Comparison of ENCODE assay signal across 24 cellular contexts in the genomic region with DNA sequence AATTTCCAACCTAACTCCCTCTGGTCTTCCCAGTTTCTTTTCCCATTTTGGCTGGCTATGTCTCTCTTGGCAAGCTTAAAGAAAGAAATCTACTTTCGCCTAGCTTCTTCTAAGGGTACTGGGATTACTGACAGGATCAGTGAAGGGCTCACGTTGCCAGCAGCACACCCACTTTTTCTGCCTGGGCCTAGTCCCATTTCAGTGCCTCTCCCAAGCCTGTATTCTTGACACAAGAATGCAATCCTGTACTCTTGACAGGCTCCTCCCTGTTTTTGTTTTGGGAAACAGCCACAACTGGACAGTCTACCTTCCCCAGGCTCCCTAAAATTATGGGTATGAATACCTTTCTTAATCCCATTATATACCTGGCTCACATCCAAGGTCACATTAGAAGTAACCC.
"Had no signal": no experiment of that assay in that cellular context is flagged by ENCODE, and none has a peak within 500 bp of the region (broad histone marks: within the 10 kb centered on the region; RNA-seq: fewer than 3 reads in every experiment).

No MANE protein-coding gene starts in this region.

- H3K36me3 ChIP-seq: gastroesophageal sphincter, spleen, thoracic aorta had no signal

- H3K9me3 ChIP-seq: body of pancreas, gastroesophageal sphincter, spleen, thoracic aorta had no signal

- DNase-seq: activated CD4-positive, alpha-beta T cell treated with anti-CD3 and anti-CD28 coated beads, Interleukin-2, amount 10 ng/mL, durations not matched to agents 7 days and 5 days; activated CD4-positive, CD25-positive, alpha-beta regulatory T cell treated with anti-CD3 and anti-CD28 coated beads, Interleukin-2, amount 50 U/mL, for 72 hours; activated CD8-positive, alpha-beta memory T cell treated with anti-CD3 and anti-CD28 coated beads, Interleukin-2, amount 10 ng/mL, durations not matched to agents 7 days and 5 days; activated CD8-positive, alpha-beta T cell treated with anti-CD3 and anti-CD28 coated beads for 36 hours; activated gamma-delta T cell treated with Interleukin-2 at 50 U/mL for 16 hours; activated T-cell treated with anti-CD3 and anti-CD28 coated beads for 4 hours; anterior cingulate cortex; body of pancreas; caudate nucleus; dermis blood vessel endothelial cell; effector memory CD4-positive, alpha-beta T cell; head of caudate nucleus; hypothalamus; mesendoderm; naive B cell; occipital lobe; posterior cingulate gyrus; retina; spleen; stimulated activated CD4-positive, alpha-beta T cell treated with anti-CD3 and anti-CD28 coated beads, Interleukin-4, amount 100 ng/mL, for 1 hour; stimulated activated naive CD4-positive, alpha-beta T cell had no signal

- ATAC-seq: activated CD8-positive, alpha-beta memory T cell treated with anti-CD3 and anti-CD28 coated beads, Interleukin-2, amount 10 ng/mL, durations not matched to agents 7 days and 5 days; activated CD8-positive, alpha-beta T cell treated with anti-CD3 and anti-CD28 coated beads for 36 hours; body of pancreas; gastroesophageal sphincter had no signal

- H3K4me1 ChIP-seq: body of pancreas, spleen had no signal

- H3K4me3 ChIP-seq: body of pancreas, gastroesophageal sphincter, spleen, thoracic aorta had no signal

- H3K27ac ChIP-seq: body of pancreas, spleen, thoracic aorta, VCaP had no signal

- H3K27me3 ChIP-seq: body of pancreas, gastroesophageal sphincter, spleen had no signal
